ENCODE assay signal across 8 cellular contexts in the genomic region with DNA sequence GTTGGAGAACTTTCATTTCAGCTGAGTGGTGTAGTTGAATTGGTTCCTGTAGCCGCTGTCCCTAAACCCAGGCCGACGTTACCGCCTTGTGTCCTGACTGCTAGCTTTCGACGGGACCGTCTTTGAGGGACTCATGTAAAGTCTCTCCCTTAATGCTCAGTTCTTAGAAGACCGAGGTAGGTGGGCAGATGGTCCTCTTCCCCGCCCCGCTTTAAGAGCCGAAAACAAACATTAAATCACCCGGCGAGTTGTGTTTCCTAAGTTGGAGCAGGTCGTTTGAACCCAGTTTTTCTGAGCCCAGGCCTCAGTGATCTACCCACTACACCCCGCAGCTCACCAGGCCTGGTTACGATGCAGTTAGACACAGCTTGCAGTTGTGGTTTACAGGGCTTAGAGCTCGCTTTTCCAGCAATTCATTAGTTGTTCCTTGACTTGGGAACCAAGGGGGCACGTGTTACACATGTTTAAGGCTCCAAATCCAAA. TPM values are rescaled to one million over a fixed set of nuclear protein-coding genes. Genes with fewer than 3 reads are reported as not detected.
DNase-seq lines count a peak whose midpoint lies in the region; TF ChIP-seq lines count a peak whose summit lies in the region.

No MANE protein-coding gene starts in this region.

- H3K27ac ChIP-seq in neural cell (ENCODE audit: low read length): no peak overlapping the region

- TF ChIP-seq RAD21 in neural cell (conservative IDR thresholded peaks at IDR 0.05): no peak

- peak overlapping the region; percentile 74 for H3K4me3 ChIP-seq in H7 (ENCODE audit: insufficient read depth, low read depth, low read length)
- H3K4me3 ChIP-seq in fibroblast of mammary gland (ENCODE audit: control insufficient read depth, low read depth, low read length): peak overlapping the region; percentile 89
- H3K4me3 ChIP-seq in neural cell (ENCODE audit: low read length): peak overlapping the region; percentile 76

- TF ChIP-seq CTCF in fibroblast of mammary gland (conservative IDR thresholded peaks at IDR 0.05; ENCODE audit: control insufficient read depth, insufficient read depth, low read depth, low read length): no peak
- TF ChIP-seq CTCF in neural cell (IDR thresholded peaks at IDR 0.05; ENCODE audit: poor library complexity, severe bottlenecking): no peak

- H3K9me3 ChIP-seq in neural cell (ENCODE audit: low read length): no peaks in the 10 kb centered on the region

- no peaks in the 10 kb centered on the region for H4K20me1 ChIP-seq in neural cell (ENCODE audit: insufficient read depth)

- H3K9me2 ChIP-seq in neural cell (ENCODE audit: insufficient read depth, low read length): no peaks in the 10 kb centered on the region

- H3K36me3 ChIP-seq in H7 (replicated peaks; ENCODE audit: control insufficient read depth, insufficient read depth, low read length) (no peaks in the 10 kb centered on the region), neural cell (ENCODE audit: insufficient read depth, low read length) (no peaks in the 10 kb centered on the region)

- DNase-seq in SIG-M5 treated with dmso at 0.1 percent for 504 hours (lab: John Stamatoyannopoulos, UW; ENCODE audit: unreplicated experiment) (peak; percentile 21), SIG-M5 (lab: John Stamatoyannopoulos, UW) (no peak), H7 (peak; percentile 20), LoVo (ENCODE audit: low spot score) (peak; percentile 32), activated T-cell treated with anti-CD3 and anti-CD28 coated beads for 24 hours (ENCODE audit: low read depth) (peak; percentile 4), fibroblast of mammary gland (ENCODE audit: low read depth) (peak; percentile 30), NCI-H226 (no peak)

- no peak for TF ChIP-seq EP300 in neural cell (conservative IDR thresholded peaks at IDR 0.05; ENCODE audit: poor library complexity, severe bottlenecking)

- no peaks in the 10 kb centered on the region for H3F3A ChIP-seq in neural cell (ENCODE audit: insufficient read depth, low read length, poor library complexity, severe bottlenecking)

- H2AFZ ChIP-seq in neural cell (ENCODE audit: low read depth, low read length): peak overlapping the region; percentile 66

- H3K9ac ChIP-seq in neural cell (ENCODE audit: low read length): peak overlapping the region; percentile 62

- H3K4me2 ChIP-seq in neural cell (ENCODE audit: low read length): peak overlapping the region; percentile 67

- peaks cover 5% of the 10 kb centered on the region for H3K79me2 ChIP-seq in neural cell (replicated peaks; ENCODE audit: insufficient read depth, low read length)

- H3K27me3 ChIP-seq in H7 (ENCODE audit: control insufficient read depth, insufficient read depth, low read length) (no peaks in the 10 kb centered on the region), neural cell (ENCODE audit: insufficient read depth, low read depth, low read length) (no peaks in the 10 kb centered on the region)

TF ChIP-seq in neural cell, 6 proteins besides CTCF, POLR2A, EP300 and RAD21:
- TF ChIP-seq, protein P1, sequence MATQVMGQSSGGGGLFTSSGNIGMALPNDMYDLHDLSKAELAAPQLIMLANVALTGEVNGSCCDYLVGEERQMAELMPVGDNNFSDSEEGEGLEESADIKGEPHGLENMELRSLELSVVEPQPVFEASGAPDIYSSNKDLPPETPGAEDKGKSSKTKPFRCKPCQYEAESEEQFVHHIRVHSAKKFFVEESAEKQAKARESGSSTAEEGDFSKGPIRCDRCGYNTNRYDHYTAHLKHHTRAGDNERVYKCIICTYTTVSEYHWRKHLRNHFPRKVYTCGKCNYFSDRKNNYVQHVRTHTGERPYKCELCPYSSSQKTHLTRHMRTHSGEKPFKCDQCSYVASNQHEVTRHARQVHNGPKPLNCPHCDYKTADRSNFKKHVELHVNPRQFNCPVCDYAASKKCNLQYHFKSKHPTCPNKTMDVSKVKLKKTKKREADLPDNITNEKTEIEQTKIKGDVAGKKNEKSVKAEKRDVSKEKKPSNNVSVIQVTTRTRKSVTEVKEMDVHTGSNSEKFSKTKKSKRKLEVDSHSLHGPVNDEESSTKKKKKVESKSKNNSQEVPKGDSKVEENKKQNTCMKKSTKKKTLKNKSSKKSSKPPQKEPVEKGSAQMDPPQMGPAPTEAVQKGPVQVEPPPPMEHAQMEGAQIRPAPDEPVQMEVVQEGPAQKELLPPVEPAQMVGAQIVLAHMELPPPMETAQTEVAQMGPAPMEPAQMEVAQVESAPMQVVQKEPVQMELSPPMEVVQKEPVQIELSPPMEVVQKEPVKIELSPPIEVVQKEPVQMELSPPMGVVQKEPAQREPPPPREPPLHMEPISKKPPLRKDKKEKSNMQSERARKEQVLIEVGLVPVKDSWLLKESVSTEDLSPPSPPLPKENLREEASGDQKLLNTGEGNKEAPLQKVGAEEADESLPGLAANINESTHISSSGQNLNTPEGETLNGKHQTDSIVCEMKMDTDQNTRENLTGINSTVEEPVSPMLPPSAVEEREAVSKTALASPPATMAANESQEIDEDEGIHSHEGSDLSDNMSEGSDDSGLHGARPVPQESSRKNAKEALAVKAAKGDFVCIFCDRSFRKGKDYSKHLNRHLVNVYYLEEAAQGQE (IDR thresholded peaks at IDR 0.05; ENCODE audit: borderline replicate concordance): no peak
- no peak for TF ChIP-seq SMC3 (conservative IDR thresholded peaks at IDR 0.05; ENCODE audit: poor library complexity)
- no peak for TF ChIP-seq TAF1 (IDR thresholded peaks at IDR 0.05; ENCODE audit: low read depth)
- TF ChIP-seq EZH2 (IDR thresholded peaks at IDR 0.05; ENCODE audit: borderline replicate concordance, insufficient read depth, low read length, poor library complexity, severe bottlenecking): no peak
- TF ChIP-seq MXI1 (conservative IDR thresholded peaks at IDR 0.05; ENCODE audit: poor library complexity, severe bottlenecking): no peak
- TF ChIP-seq POLR2AphosphoS5 (IDR thresholded peaks at IDR 0.05): no peak
TF ChIP-seq in neural cell: peak in this region for 0.

RNA-seq across cellular contexts. Expression of a gene that starts 0.7 kb away (rescaled TPM):
- 32.4 and 50.7 TPM in 2 replicates for total RNA-seq in H7 (2014; rRNA removed; shearing (Covaris generic))
- 3.8 and 6.6 TPM in 2 replicates for polyA plus RNA-seq in neural cell
- 6.6 and 7.6 TPM in 2 replicates for polyA minus RNA-seq in neural cell

Comparison
In these comparisons a context has a peak if more than half of its experiments do, and no peak if none do; other contexts are left out.
1. DNase-seq: peak in SIG-M5 treated with dmso at 0.1 percent for 504 hours (single experiment), H7 (single experiment), LoVo (single experiment), activated T-cell treated with anti-CD3 and anti-CD28 coated beads for 24 hours (single experiment) and fibroblast of mammary gland (single experiment); none in SIG-M5 (single experiment) and NCI-H226 (single experiment).
2. Peak in every context shown above with its lines, with median percentiles within 50 percentile points of each other: H3K4me3 ChIP-seq.